In genomic region chr19:10695401-10696398, GRCh38 we compare ENCODE assay signal across 1 cellular context.
TF ChIP-seq lines count a peak whose summit lies in the region.

No MANE protein-coding gene starts in this region.

TF ChIP-seq in HepG2, 621 proteins besides CTCF, POLR2A, EP300 and RAD21 (continued from another document and continues in another):
- peak; percentile 57; the same call in 1 of the 2 replicates for TF ChIP-seq ZNF784 (CRISPR knock-in tag; IDR thresholded peaks at IDR 0.05; ENCODE audit: borderline replicate concordance)
- TF ChIP-seq KAT7 (CRISPR knock-in tag; IDR thresholded peaks at IDR 0.05; ENCODE audit: borderline replicate concordance) = 0 out of 2 replicates have a peak, but pooled peaks have one; percentile 69
- TF ChIP-seq ZNF503 (CRISPR knock-in tag; IDR thresholded peaks at IDR 0.05) = no peak
- peak; percentile 93 for TF ChIP-seq REPIN1 (CRISPR knock-in tag; IDR thresholded peaks at IDR 0.05; ENCODE audit: borderline replicate concordance, low read depth)
- TF ChIP-seq ARHGAP35 (CRISPR knock-in tag; IDR thresholded peaks at IDR 0.05; ENCODE audit: borderline replicate concordance) = peak; percentile 95
- peak; percentile 98 for TF ChIP-seq HES4 (CRISPR knock-in tag; IDR thresholded peaks at IDR 0.05; ENCODE audit: borderline replicate concordance)
- peak; percentile 97 for TF ChIP-seq SALL1 (CRISPR knock-in tag; IDR thresholded peaks at IDR 0.05)
- TF ChIP-seq ZNF317 (CRISPR knock-in tag; IDR thresholded peaks at IDR 0.05) = 0 out of 2 replicates have a peak, but pooled peaks have one; percentile 54
- TF ChIP-seq RFX5 (IDR thresholded peaks at IDR 0.05; ENCODE audit: low read depth, low read length) = 0 out of 2 replicates have a peak, but pooled peaks have one; percentile 30
- TF ChIP-seq TBP (CRISPR knock-in tag; IDR thresholded peaks at IDR 0.05) = no peak
- TF ChIP-seq NR1H2 (CRISPR knock-in tag; IDR thresholded peaks at IDR 0.05; ENCODE audit: borderline replicate concordance, low read depth) = no peak
- TF ChIP-seq KDM4B (CRISPR knock-in tag; IDR thresholded peaks at IDR 0.05) = peak; percentile 97; the same call in 1 of the 2 replicates
- TF ChIP-seq TSC22D2 (CRISPR knock-in tag; IDR thresholded peaks at IDR 0.05; ENCODE audit: borderline replicate concordance) = peak; percentile 99
- TF ChIP-seq AGO2 (optimal IDR thresholded peaks at IDR 0.05; ENCODE audit: low read depth, low read length) = peak; percentile 74
- TF ChIP-seq, protein P1, sequence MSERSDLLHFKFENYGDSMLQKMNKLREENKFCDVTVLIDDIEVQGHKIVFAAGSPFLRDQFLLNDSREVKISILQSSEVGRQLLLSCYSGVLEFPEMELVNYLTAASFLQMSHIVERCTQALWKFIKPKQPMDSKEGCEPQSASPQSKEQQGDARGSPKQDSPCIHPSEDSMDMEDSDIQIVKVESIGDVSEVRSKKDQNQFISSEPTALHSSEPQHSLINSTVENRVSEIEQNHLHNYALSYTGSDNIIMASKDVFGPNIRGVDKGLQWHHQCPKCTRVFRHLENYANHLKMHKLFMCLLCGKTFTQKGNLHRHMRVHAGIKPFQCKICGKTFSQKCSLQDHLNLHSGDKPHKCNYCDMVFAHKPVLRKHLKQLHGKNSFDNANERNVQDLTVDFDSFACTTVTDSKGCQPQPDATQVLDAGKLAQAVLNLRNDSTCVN (CRISPR knock-in tag; IDR thresholded peaks at IDR 0.05; ENCODE audit: borderline replicate concordance) = peak; percentile 93
- TF ChIP-seq ZSCAN12 (CRISPR knock-in tag; IDR thresholded peaks at IDR 0.05) = peak; percentile 97
- peak; percentile 71; the same call in 1 of the 2 replicates for TF ChIP-seq LBX2 (CRISPR knock-in tag; IDR thresholded peaks at IDR 0.05; ENCODE audit: borderline replicate concordance)
- peak; percentile 68; the same call in 1 of the 2 replicates for TF ChIP-seq ZNF281 (CRISPR knock-in tag; IDR thresholded peaks at IDR 0.05; ENCODE audit: borderline replicate concordance)
- peak; percentile 77 for TF ChIP-seq DRAP1 (CRISPR knock-in tag; IDR thresholded peaks at IDR 0.05)
- TF ChIP-seq ARNT2 (CRISPR knock-in tag; IDR thresholded peaks at IDR 0.05; ENCODE audit: low read depth) = peak; percentile 74; the same call in 1 of the 2 replicates
- peak; percentile 99 for TF ChIP-seq KDM2A (CRISPR knock-in tag; IDR thresholded peaks at IDR 0.05; ENCODE audit: borderline replicate concordance, low read depth)
- peak; percentile 96 for TF ChIP-seq ZNF766 (CRISPR knock-in tag; IDR thresholded peaks at IDR 0.05; ENCODE audit: borderline replicate concordance)
- TF ChIP-seq, protein P2, sequence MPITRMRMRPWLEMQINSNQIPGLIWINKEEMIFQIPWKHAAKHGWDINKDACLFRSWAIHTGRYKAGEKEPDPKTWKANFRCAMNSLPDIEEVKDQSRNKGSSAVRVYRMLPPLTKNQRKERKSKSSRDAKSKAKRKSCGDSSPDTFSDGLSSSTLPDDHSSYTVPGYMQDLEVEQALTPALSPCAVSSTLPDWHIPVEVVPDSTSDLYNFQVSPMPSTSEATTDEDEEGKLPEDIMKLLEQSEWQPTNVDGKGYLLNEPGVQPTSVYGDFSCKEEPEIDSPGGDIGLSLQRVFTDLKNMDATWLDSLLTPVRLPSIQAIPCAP (CRISPR knock-in tag; IDR thresholded peaks at IDR 0.05; ENCODE audit: low read depth) = 0 out of 2 replicates have a peak, but pooled peaks have one; percentile 29
- peak; percentile 59 for TF ChIP-seq TEAD3 (CRISPR knock-in tag; optimal IDR thresholded peaks at IDR 0.05; ENCODE audit: borderline replicate concordance)
- TF ChIP-seq ZNF652 (CRISPR knock-in tag; IDR thresholded peaks at IDR 0.05; ENCODE audit: borderline replicate concordance, low read depth) = 0 out of 2 replicates have a peak, but pooled peaks have one; percentile 34
- peak; percentile 93; the same call in 1 of the 2 replicates for TF ChIP-seq ZNF335 (CRISPR knock-in tag; IDR thresholded peaks at IDR 0.05)
- TF ChIP-seq MLLT10 (CRISPR knock-in tag; IDR thresholded peaks at IDR 0.05) = no peak
- TF ChIP-seq HHEX (CRISPR knock-in tag; IDR thresholded peaks at IDR 0.05) = no peak
- peak; percentile 61 for TF ChIP-seq RARA (CRISPR knock-in tag; IDR thresholded peaks at IDR 0.05)
- peak; percentile 82 for TF ChIP-seq SPEN (CRISPR knock-in tag; IDR thresholded peaks at IDR 0.05; ENCODE audit: low read depth)
- TF ChIP-seq ZBTB7B (CRISPR knock-in tag; IDR thresholded peaks at IDR 0.05) = peak; percentile 73
- TF ChIP-seq ZNF883 (CRISPR knock-in tag; IDR thresholded peaks at IDR 0.05; ENCODE audit: not compliant biosample characterization) = peak; percentile 94
- TF ChIP-seq, protein P3, sequence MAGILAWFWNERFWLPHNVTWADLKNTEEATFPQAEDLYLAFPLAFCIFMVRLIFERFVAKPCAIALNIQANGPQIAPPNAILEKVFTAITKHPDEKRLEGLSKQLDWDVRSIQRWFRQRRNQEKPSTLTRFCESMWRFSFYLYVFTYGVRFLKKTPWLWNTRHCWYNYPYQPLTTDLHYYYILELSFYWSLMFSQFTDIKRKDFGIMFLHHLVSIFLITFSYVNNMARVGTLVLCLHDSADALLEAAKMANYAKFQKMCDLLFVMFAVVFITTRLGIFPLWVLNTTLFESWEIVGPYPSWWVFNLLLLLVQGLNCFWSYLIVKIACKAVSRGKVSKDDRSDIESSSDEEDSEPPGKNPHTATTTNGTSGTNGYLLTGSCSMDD (CRISPR knock-in tag; IDR thresholded peaks at IDR 0.05) = peak; percentile 87; the same call in 1 of the 2 replicates
- TF ChIP-seq, protein P4, sequence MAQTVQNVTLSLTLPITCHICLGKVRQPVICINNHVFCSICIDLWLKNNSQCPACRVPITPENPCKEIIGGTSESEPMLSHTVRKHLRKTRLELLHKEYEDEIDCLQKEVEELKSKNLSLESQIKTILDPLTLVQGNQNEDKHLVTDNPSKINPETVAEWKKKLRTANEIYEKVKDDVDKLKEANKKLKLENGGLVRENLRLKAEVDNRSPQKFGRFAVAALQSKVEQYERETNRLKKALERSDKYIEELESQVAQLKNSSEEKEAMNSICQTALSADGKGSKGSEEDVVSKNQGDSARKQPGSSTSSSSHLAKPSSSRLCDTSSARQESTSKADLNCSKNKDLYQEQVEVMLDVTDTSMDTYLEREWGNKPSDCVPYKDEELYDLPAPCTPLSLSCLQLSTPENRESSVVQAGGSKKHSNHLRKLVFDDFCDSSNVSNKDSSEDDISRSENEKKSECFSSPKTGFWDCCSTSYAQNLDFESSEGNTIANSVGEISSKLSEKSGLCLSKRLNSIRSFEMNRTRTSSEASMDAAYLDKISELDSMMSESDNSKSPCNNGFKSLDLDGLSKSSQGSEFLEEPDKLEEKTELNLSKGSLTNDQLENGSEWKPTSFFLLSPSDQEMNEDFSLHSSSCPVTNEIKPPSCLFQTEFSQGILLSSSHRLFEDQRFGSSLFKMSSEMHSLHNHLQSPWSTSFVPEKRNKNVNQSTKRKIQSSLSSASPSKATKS (CRISPR knock-in tag; IDR thresholded peaks at IDR 0.05) = no peak
- TF ChIP-seq, protein P5, sequence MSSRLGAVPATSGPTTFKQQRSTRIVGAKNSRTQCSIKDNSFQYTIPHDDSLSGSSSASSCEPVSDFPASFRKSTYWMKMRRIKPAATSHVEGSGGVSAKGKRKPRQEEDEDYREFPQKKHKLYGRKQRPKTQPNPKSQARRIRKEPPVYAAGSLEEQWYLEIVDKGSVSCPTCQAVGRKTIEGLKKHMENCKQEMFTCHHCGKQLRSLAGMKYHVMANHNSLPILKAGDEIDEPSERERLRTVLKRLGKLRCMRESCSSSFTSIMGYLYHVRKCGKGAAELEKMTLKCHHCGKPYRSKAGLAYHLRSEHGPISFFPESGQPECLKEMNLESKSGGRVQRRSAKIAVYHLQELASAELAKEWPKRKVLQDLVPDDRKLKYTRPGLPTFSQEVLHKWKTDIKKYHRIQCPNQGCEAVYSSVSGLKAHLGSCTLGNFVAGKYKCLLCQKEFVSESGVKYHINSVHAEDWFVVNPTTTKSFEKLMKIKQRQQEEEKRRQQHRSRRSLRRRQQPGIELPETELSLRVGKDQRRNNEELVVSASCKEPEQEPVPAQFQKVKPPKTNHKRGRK (CRISPR knock-in tag; IDR thresholded peaks at IDR 0.05) = no peak
- TF ChIP-seq U2AF1 (optimal IDR thresholded peaks at IDR 0.05; ENCODE audit: low read depth, low read length) = no peak
- no peak for TF ChIP-seq ZNF567 (CRISPR knock-in tag; IDR thresholded peaks at IDR 0.05; ENCODE audit: borderline replicate concordance)
- TF ChIP-seq CC2D1A (CRISPR knock-in tag; IDR thresholded peaks at IDR 0.05) = no peak
- peak; percentile 68; the same call in 1 of the 2 replicates for TF ChIP-seq ZFP82 (CRISPR knock-in tag; IDR thresholded peaks at IDR 0.05; ENCODE audit: borderline replicate concordance)
- no peak for TF ChIP-seq ESRRA (CRISPR knock-in tag; IDR thresholded peaks at IDR 0.05; ENCODE audit: low read depth)
- TF ChIP-seq YY1 (IDR thresholded peaks at IDR 0.05; ENCODE audit: insufficient read depth, insufficient replicate concordance, low read depth, low read length) = no peak
- TF ChIP-seq TCF12 (IDR thresholded peaks at IDR 0.05) = no peak
- TF ChIP-seq TCF12 (CRISPR knock-in tag; IDR thresholded peaks at IDR 0.05) = 0 out of 2 replicates have a peak, but pooled peaks have one; percentile 38
- TF ChIP-seq CREM (IDR thresholded peaks at IDR 0.05) = no peak
- TF ChIP-seq CREM (CRISPR knock-in tag; IDR thresholded peaks at IDR 0.05) = no peak
- TF ChIP-seq ZKSCAN1 (IDR thresholded peaks at IDR 0.05; ENCODE audit: low read length) = no peak
- TF ChIP-seq SAFB2 (CRISPR knock-in tag; IDR thresholded peaks at IDR 0.05; ENCODE audit: borderline replicate concordance, low read depth) = peak; percentile 75; the same call in 1 of the 2 replicates
- 0 out of 2 replicates have a peak, but pooled peaks have one; percentile 63 for TF ChIP-seq ZBTB1 (CRISPR knock-in tag; IDR thresholded peaks at IDR 0.05; ENCODE audit: borderline replicate concordance)
- TF ChIP-seq ZEB1 (IDR thresholded peaks at IDR 0.05; ENCODE audit: insufficient replicate concordance, low read depth) = no peak
- 0 out of 2 replicates have a peak, but pooled peaks have one; percentile 67 for TF ChIP-seq GLMP (CRISPR knock-in tag; IDR thresholded peaks at IDR 0.05; ENCODE audit: borderline replicate concordance)
- peak; percentile 59; the same call in 1 of the 2 replicates for TF ChIP-seq ZBTB7A (CRISPR knock-in tag; IDR thresholded peaks at IDR 0.05)
- no peak for TF ChIP-seq POLR2AphosphoS2 (IDR thresholded peaks at IDR 0.05; ENCODE audit: low read depth, low read length)
- TF ChIP-seq PITX1 (CRISPR knock-in tag; IDR thresholded peaks at IDR 0.05) = peak; percentile 70; the same call in 1 of the 2 replicates
- no peak for TF ChIP-seq ZSCAN29 (CRISPR knock-in tag; conservative IDR thresholded peaks at IDR 0.05)
- TF ChIP-seq ARNT (IDR thresholded peaks at IDR 0.05) = no peak
- TF ChIP-seq TEAD2 (CRISPR knock-in tag; IDR thresholded peaks at IDR 0.05) = peak; percentile 75; the same call in 1 of the 2 replicates
- TF ChIP-seq ZNF816 (CRISPR knock-in tag; IDR thresholded peaks at IDR 0.05; ENCODE audit: borderline replicate concordance) = peak; percentile 50; the same call in 1 of the 2 replicates
